In the genomic region with DNA sequence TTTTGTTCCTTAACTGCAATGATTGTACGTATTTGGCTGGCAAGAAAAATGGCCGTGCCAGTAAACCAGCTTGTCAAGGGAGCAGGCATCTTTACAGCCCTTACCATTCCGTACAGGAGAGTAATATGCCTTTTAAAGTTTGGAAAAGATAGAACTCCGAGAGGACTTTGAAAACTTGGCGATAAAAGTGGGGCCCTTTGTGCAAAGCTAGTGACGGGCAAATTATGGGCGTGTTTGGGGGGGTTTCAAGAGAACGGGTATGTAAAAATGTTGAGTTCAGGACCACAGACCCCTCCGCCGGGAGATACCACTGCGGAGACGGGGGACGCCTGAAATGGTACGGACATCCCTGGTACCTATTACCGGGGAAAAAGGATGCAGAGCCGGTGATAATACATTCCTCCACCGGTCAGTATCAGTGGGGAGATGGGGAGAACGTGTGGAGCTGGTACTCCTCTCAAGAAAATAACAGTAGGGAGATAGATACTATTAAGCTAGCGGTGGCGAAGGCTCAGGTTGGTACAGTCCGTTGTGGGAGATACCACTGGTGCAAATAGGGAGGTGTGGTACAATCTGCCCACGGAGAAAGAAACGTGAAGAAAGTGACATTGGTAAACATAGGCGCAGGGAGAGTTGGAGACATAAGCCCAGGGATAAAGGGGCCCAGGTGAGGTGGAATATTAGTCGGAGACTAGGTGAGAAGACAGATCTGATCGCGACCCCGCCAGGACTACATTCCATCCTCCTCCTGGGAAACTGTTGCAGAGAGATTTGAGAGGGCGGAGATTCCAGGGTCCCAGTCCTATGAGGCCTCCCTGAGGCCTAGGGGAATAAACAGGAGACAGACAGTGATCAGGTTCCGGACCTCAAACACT, we compare ENCODE assay signal across 8 cellular contexts. TPM values are rescaled to one million over a fixed set of nuclear protein-coding genes. Genes with fewer than 3 reads are reported as not detected.
A peak's percentile ranks its signal among the peaks of the same experiment; 100 is the strongest.
DNase-seq lines count a peak whose midpoint lies in the region; ATAC-seq and FAIRE-seq lines count a peak whose summit lies in the region.

No MANE protein-coding gene starts in this region.

- H3K9me3 ChIP-seq in small intestine (ENCODE audit: control insufficient read depth, low read depth): no peaks in the 10 kb centered on the region

- WGBS in small intestine, 3 donors: 2 to 35% (median 6%) methylated on average over 30 of the region's 30 CpGs

- H3K4me1 ChIP-seq in small intestine (ENCODE audit: control insufficient read depth in 2 of 2, insufficient read depth in 1 of 2, low read depth in 1 of 2, low read length in 1 of 2): no peaks in the 10 kb centered on the region

- H3K4me3 ChIP-seq in small intestine (ENCODE audit: low read depth in 1 of 2, low read length in 2 of 2): peak overlapping the region; percentile 22 to 50

- no peaks in the 10 kb centered on the region for H3K36me3 ChIP-seq in small intestine (ENCODE audit: control insufficient read depth in 2 of 2, insufficient read depth in 2 of 2, low read length in 2 of 2)

- FAIRE-seq in small intestine (lab: Jason Lieb, UNC): no peak

- peak overlapping the region; percentile 52 to 90 for H3K27ac ChIP-seq in small intestine (ENCODE audit: low read depth in 1 of 2, low read length in 1 of 2)

- H3K27me3 ChIP-seq in small intestine (ENCODE audit: control insufficient read depth in 2 of 2, insufficient read depth in 2 of 2, low read length in 2 of 2): no peaks in the 10 kb centered on the region

- DNase-seq in DMS79 (lab: John Stamatoyannopoulos, UW) (peak; percentile 52), NCI-H2171 treated with DMSO at 0.1 percent for 48 hours (lab: John Stamatoyannopoulos, UW) (peak; percentile 80), iris pigment epithelial cell (ENCODE audit: low read depth) (peak; percentile 77), small intestine (peak; percentile 72), UCSD-AML1 (lab: John Stamatoyannopoulos, UW; ENCODE audit: unreplicated experiment) (no peak)
- peak; percentile 46 for DNase-seq in activated CD4-positive, CD25-positive, alpha-beta regulatory T cell treated with anti-CD3 and anti-CD28 coated beads, Interleukin-2, amount 50 U/mL, for 16 hours (ENCODE audit: low read depth, low spot score)
- DNase-seq in central memory CD4-positive, alpha-beta T cell: peak; percentile 80

- peak; percentile 66 for ATAC-seq in HG02678 (IDR thresholded peaks at IDR 0.05; ENCODE audit: unreplicated experiment)

RNA-seq across cellular contexts. Expression of gene SPACA5, which starts 14.5 kb away (rescaled TPM):
- polyA plus RNA-seq in small intestine: not detected

RNA-seq across cellular contexts. Expression of gene ZNF182, which starts 17.5 kb away (rescaled TPM):
- 1 to 10 TPM; 1.9 to 2.4 (median 2.0) TPM for polyA plus RNA-seq in small intestine

RNA-seq across cellular contexts. Expression of gene ZNF630, which starts 50.2 kb away (rescaled TPM):
- polyA plus RNA-seq in small intestine: 1 to 10 TPM in 2 of 3 donors, under 1 TPM in 1; 0.54 to 2.5 (median 1.7) TPM
